Comparison of ENCODE assay signal across 21 cellular contexts in the genomic region with DNA sequence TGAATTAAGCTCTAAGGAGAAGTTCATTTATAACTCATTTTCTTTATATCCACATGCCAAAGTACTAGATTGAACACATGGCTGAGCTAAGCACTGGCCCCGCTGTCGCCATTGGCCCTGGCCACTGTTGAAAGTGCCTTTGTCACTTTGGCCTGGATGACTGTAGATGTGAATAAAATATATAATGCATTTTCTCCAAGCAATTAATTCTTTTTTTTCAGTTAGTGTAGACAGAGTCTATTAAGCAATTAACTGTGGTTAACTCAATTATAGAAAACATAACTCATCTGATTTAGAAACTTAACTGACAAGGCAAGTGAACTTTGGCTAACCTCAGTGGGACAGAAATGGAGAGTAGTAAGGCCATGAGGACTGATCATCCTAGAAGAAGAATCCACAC.
"Had no signal": no experiment of that assay in that cellular context is flagged by ENCODE, and none has a peak within 500 bp of the region (broad histone marks: within the 10 kb centered on the region; RNA-seq: fewer than 3 reads in every experiment).

No MANE protein-coding gene starts in this region.

- ATAC-seq: activated T-cell treated with anti-CD3 and anti-CD28 coated beads, Interleukin-2, amount 50 U/mL, for 72 hours; left cardiac atrium; left ventricle myocardium superior; mucosa of descending colon; natural killer cell treated with Interleukin-12 subunit alpha and Interleukin-12 subunit beta and Interleukin-15 and Interleukin-18, amount 100 ng/mL, for 72 hours; right lobe of liver; stimulated activated naive CD8-positive, alpha-beta T cell treated with anti-CD3 and anti-CD28 coated beads, Interleukin-15, Interleukin-2, amounts not matched to agents 100 U/mL and 50 U/mL, for 24 hours had no signal

- DNase-seq: activated CD4-positive, alpha-beta T cell treated with anti-CD3 and anti-CD28 coated beads for 4 hours; activated CD4-positive, alpha-beta T cell treated with anti-CD3 and anti-CD28 coated beads, Interleukin-2, amount 50 U/mL, for 4 hours; activated naive CD4-positive, alpha-beta T cell treated with anti-CD3 and anti-CD28 coated beads for 36 hours; activated naive CD8-positive, alpha-beta T cell treated with anti-CD3 and anti-CD28 coated beads for 36 hours; activated T-cell treated with anti-CD3 and anti-CD28 coated beads for 4 hours; activated T-cell treated with anti-CD3 and anti-CD28 coated beads, Interleukin-2, amount 50 U/mL, for 72 hours; adrenal gland; cerebellar nuclear complex; colonic mucosa; effector memory CD4-positive, alpha-beta T cell; islet precursor cell; left cardiac atrium; left ventricle myocardium superior; mucosa of descending colon; ovary; right lobe of liver; stimulated activated CD4-positive, alpha-beta T cell treated with anti-CD3 and anti-CD28 coated beads, Interleukin-2, amount 100 ng/mL, for 48 hours; stimulated activated naive CD8-positive, alpha-beta T cell treated with anti-CD3 and anti-CD28 coated beads, Interleukin-15, Interleukin-2, amounts not matched to agents 100 U/mL and 50 U/mL, for 24 hours; testis; trophoblast cell had no signal
